ENCODE assay signal across 8 cellular contexts in genomic region chr2:241183221-241183620, GRCh38.
"Had no signal": no experiment of that assay in that cellular context is flagged by ENCODE, and none has a peak within 500 bp of the region (broad histone marks: within the 10 kb centered on the region; RNA-seq: fewer than 3 reads in every experiment).

No MANE protein-coding gene starts in this region.

- H3K9me3 ChIP-seq: HAP-1 had no signal

- H3K9me3 Mint-ChIP-seq: HFFc6 had no signal

- DNase-seq: GM23248, GOT3, H7, HFFc6, IMR-90 had no signal

- H3K4me3 ChIP-seq: GM23248, HAP-1, K562 had no signal

- H2AFZ ChIP-seq: GM23248 had no signal

- ATAC-seq: HCT116, K562 had no signal

- H3K27ac Mint-ChIP-seq: HFFc6 had no signal

- H3K4me1 ChIP-seq: HAP-1 had no signal

- H3K27ac ChIP-seq: GM23248 had no signal

- H3K4me3 Mint-ChIP-seq: HFFc6 had no signal
